ENCODE assay signal across 11 cellular contexts in genomic region chr6:91299544-91300491, GRCh38.
A peak's percentile ranks its signal among the peaks of the same experiment; 100 is the strongest.
DNase-seq lines count a peak whose midpoint lies in the region; ATAC-seq and TF ChIP-seq lines count a peak whose summit lies in the region.
"Had no signal": no experiment of that assay in that cellular context is flagged by ENCODE, and none has a peak within 500 bp of the region (broad histone marks: within the 10 kb centered on the region; RNA-seq: fewer than 3 reads in every experiment).

No MANE protein-coding gene starts in this region.

- H3K27me3 ChIP-seq in breast epithelium (no peaks in the 10 kb centered on the region), brain microvascular endothelial cell (replicated peaks) (no peaks in the 10 kb centered on the region)

- TF ChIP-seq POLR2A in breast epithelium (IDR thresholded peaks at IDR 0.05), result no peak

- no peaks in the 10 kb centered on the region for H3K9me3 ChIP-seq in breast epithelium

- H3K36me3 Mint-ChIP-seq in MCF 10A (ENCODE audit: insufficient read depth, unreplicated experiment) (no peaks in the 10 kb centered on the region), type B pancreatic cell (no peaks in the 10 kb centered on the region)
- H3K36me3 Mint-ChIP-seq in activated T-helper 17 cell treated with anti-CD3 and anti-CD28 coated beads, Interleukin-2, amount 50 U/mL, for 72 hours (ENCODE audit: low read depth), result no peaks in the 10 kb centered on the region
- H3K36me3 Mint-ChIP-seq: activated naive CD4-positive, alpha-beta T cell treated with anti-CD3 and anti-CD28 coated beads, Interleukin-2, amount 10 ng/mL, durations not matched to agents 7 days and 5 days had no signal

- POLR2A ChIA-PET in MCF 10A (lab: Yijun Ruan, JAX), result no interaction called here

- no peaks in the 10 kb centered on the region for H3K36me3 ChIP-seq in breast epithelium
- H3K36me3 ChIP-seq in brain microvascular endothelial cell (replicated peaks), result no peaks in the 10 kb centered on the region
- H3K36me3 ChIP-seq: WERI-Rb-1 had no signal

- TF ChIP-seq CTCF in MCF 10A (IDR thresholded peaks at IDR 0.05; ENCODE audit: unreplicated experiment) (no peak), breast epithelium (IDR thresholded peaks at IDR 0.05) (no peak), brain microvascular endothelial cell (IDR thresholded peaks at IDR 0.05; ENCODE audit: low read depth, low read length, missing control alignments) (no peak), type B pancreatic cell (conservative IDR thresholded peaks at IDR 0.05) (no peak)

- no TSS peak for BruUV-seq in MCF 10A (replicated peaks; lab: Mats Ljungman, UMichigan)

- no peaks in the 10 kb centered on the region for H3K9me3 Mint-ChIP-seq in MCF 10A (ENCODE audit: unreplicated experiment)
- H3K9me3 Mint-ChIP-seq in type B pancreatic cell, result peaks cover 4% of the 10 kb centered on the region
- H3K9me3 Mint-ChIP-seq in activated T-helper 17 cell treated with anti-CD3 and anti-CD28 coated beads, Interleukin-2, amount 50 U/mL, for 72 hours, result peaks cover 4% of the 10 kb centered on the region
- H3K9me3 Mint-ChIP-seq: activated naive CD4-positive, alpha-beta T cell treated with anti-CD3 and anti-CD28 coated beads, Interleukin-2, amount 10 ng/mL, durations not matched to agents 7 days and 5 days had no signal

- CTCF ChIA-PET in MCF 10A (lab: Yijun Ruan, JAX), result interaction anchor here (0.6 kb wide), 2 partner anchors 217 to 1497 kb away, joined by 3 to 5 read pairs; no protein-coding TSS in a partner anchor

- H3K27me3 Mint-ChIP-seq in MCF 10A (ENCODE audit: insufficient read depth, unreplicated experiment) (no peaks in the 10 kb centered on the region), type B pancreatic cell (peaks cover 25% of the 10 kb centered on the region)
- no peaks in the 10 kb centered on the region for H3K27me3 Mint-ChIP-seq in activated T-helper 17 cell treated with anti-CD3 and anti-CD28 coated beads, Interleukin-2, amount 50 U/mL, for 72 hours
- H3K27me3 Mint-ChIP-seq: activated naive CD4-positive, alpha-beta T cell treated with anti-CD3 and anti-CD28 coated beads, Interleukin-2, amount 10 ng/mL, durations not matched to agents 7 days and 5 days had no signal

- DNase-seq in MCF 10A (ENCODE audit: unreplicated experiment) (peak; percentile 63), breast epithelium (ENCODE audit: low spot score in 2 of 2) (no peak), brain microvascular endothelial cell (peak; percentile 91), kidney glomerular epithelial cell (lab: John Stamatoyannopoulos, UW) (peak; percentile 92), type B pancreatic cell (ENCODE audit: extremely low spot score, unreplicated experiment) (no peak), T-helper 1 cell (no peak)
- DNase-seq: activated naive CD4-positive, alpha-beta T cell treated with anti-CD3 and anti-CD28 coated beads, Interleukin-2, amount 10 ng/mL, durations not matched to agents 7 days and 5 days; OCI-M1; WERI-Rb-1 had no signal

- in situ Hi-C loops in brain microvascular endothelial cell (cut with HindIII; ENCODE audit: low pct_ligation_motif_present, low sequenced_read_pairs), result no loop called here

- peak overlapping the region; percentile 88 for H3K27ac Mint-ChIP-seq in MCF 10A (ENCODE audit: low read depth, unreplicated experiment)
- H3K27ac Mint-ChIP-seq in type B pancreatic cell, result peak overlapping the region; percentile 39
- H3K27ac Mint-ChIP-seq in activated T-helper 17 cell treated with anti-CD3 and anti-CD28 coated beads, Interleukin-2, amount 50 U/mL, for 72 hours, result no peak overlapping the region
- H3K27ac Mint-ChIP-seq: activated naive CD4-positive, alpha-beta T cell treated with anti-CD3 and anti-CD28 coated beads, Interleukin-2, amount 10 ng/mL, durations not matched to agents 7 days and 5 days had no signal

- H3K4me3 Mint-ChIP-seq in MCF 10A (ENCODE audit: unreplicated experiment) (no peak overlapping the region), type B pancreatic cell (peak overlapping the region; percentile 34)
- H3K4me3 Mint-ChIP-seq in activated T-helper 17 cell treated with anti-CD3 and anti-CD28 coated beads, Interleukin-2, amount 50 U/mL, for 72 hours, result no peak overlapping the region
- H3K4me3 Mint-ChIP-seq: activated naive CD4-positive, alpha-beta T cell treated with anti-CD3 and anti-CD28 coated beads, Interleukin-2, amount 10 ng/mL, durations not matched to agents 7 days and 5 days had no signal

- no peak overlapping the region for H3K27ac ChIP-seq in breast epithelium
- H3K27ac ChIP-seq in brain microvascular endothelial cell, result peak overlapping the region; percentile 78
- H3K27ac ChIP-seq: WERI-Rb-1 had no signal

- no peak for ATAC-seq in HG02623 (IDR thresholded peaks at IDR 0.05; ENCODE audit: unreplicated experiment)
- no peak for ATAC-seq in activated T-helper 17 cell treated with anti-CD3 and anti-CD28 coated beads, Interleukin-2, amount 50 U/mL, for 72 hours (replicated peaks)

- intact Hi-C loops in MCF 10A (cut with micrococcal nuclease), result no loop called here
- intact Hi-C loops in breast epithelium (cut with DNase I; ENCODE audit: low total_unique reads), result no loop called here

- H3K4me3 ChIP-seq in breast epithelium (no peak overlapping the region), brain microvascular endothelial cell (ENCODE audit: low read depth, low read length) (no peak overlapping the region)

- H3K4me1 Mint-ChIP-seq in MCF 10A (ENCODE audit: insufficient read depth, unreplicated experiment) (no peaks in the 10 kb centered on the region), type B pancreatic cell (ENCODE audit: unreplicated experiment) (peaks cover 15% of the 10 kb centered on the region)
- no peaks in the 10 kb centered on the region for H3K4me1 Mint-ChIP-seq in activated T-helper 17 cell treated with anti-CD3 and anti-CD28 coated beads, Interleukin-2, amount 50 U/mL, for 72 hours
- H3K4me1 Mint-ChIP-seq: activated naive CD4-positive, alpha-beta T cell treated with anti-CD3 and anti-CD28 coated beads, Interleukin-2, amount 10 ng/mL, durations not matched to agents 7 days and 5 days had no signal

- no peaks in the 10 kb centered on the region for H3K4me1 ChIP-seq in breast epithelium

Comparison
In these comparisons a context has a peak if more than half of its experiments do, and no peak if none do; other contexts are left out.
1. DNase-seq: peak in MCF 10A (single experiment), brain microvascular endothelial cell (single experiment) and kidney glomerular epithelial cell (single experiment); none in breast epithelium (0 of 2), type B pancreatic cell (single experiment) and T-helper 1 cell (0 of 5).